8 cellular contexts compared by ENCODE assay signal in genomic region chr16:14974656-14975417, GRCh38. TPM values are rescaled to one million over a fixed set of nuclear protein-coding genes. Genes with fewer than 3 reads are reported as not detected.
A peak's percentile ranks its signal among the peaks of the same experiment; 100 is the strongest.
DNase-seq lines count a peak whose midpoint lies in the region; ATAC-seq, FAIRE-seq and TF ChIP-seq lines count a peak whose summit lies in the region.
"Not testable (repeated sequence)": the region's sequence is repeated elsewhere in the genome, so short reads cannot be mapped to it uniquely, and the experiment has no call there.

Gene PDXDC1, plus strand, starts transcription at chr16:14975026. Its CDS starts 174 bp downstream, at chr16:14975200.

- intact Hi-C loops in cardiac septum (cut with DNase I), result not testable (repeated sequence)

- not testable (repeated sequence) for H2BK12ac ChIP-seq in trophoblast cell (ENCODE audit: low read length)

- not testable (repeated sequence) for H3K36me3 ChIP-seq in adipocyte (ENCODE audit: control insufficient read depth, insufficient read depth, low read length, severe bottlenecking); trophoblast cell (ENCODE audit: control insufficient read depth in 1 of 2, insufficient read depth in 2 of 2, low read length in 2 of 2); tibial nerve

- H3K27me3 ChIP-seq in adipocyte (replicated peaks; ENCODE audit: control insufficient read depth, insufficient read depth, low read length); trophoblast cell (ENCODE audit: insufficient read depth, low read length); tibial nerve: not testable (repeated sequence)

- peak within 1 kb of the TSS; percentile 87 for H3K4me3 ChIP-seq in adipocyte (ENCODE audit: low read length)
- peak within 1 kb of the TSS; percentile 97 for H3K4me3 ChIP-seq in trophoblast cell (ENCODE audit: low read depth, low read length)
- peak within 1 kb of the TSS; percentile 63 to 87 (median 78) for H3K4me3 ChIP-seq in tibial nerve

- peak in 2 of 5 experiments; percentile 9 to 18 for TF ChIP-seq CTCF in tibial nerve (IDR thresholded peaks at IDR 0.05)

- peak within 1 kb of the TSS; percentile 100 for H2AFZ ChIP-seq in trophoblast cell (ENCODE audit: insufficient read depth, low read length, poor library complexity)

- peak within 1 kb of the TSS; percentile 97 for H3K9ac ChIP-seq in adipocyte (ENCODE audit: low read length)
- peak within 1 kb of the TSS; percentile 88 for H3K9ac ChIP-seq in trophoblast cell (ENCODE audit: low read length)

- peak within 1 kb of the TSS; percentile 100 for H3K14ac ChIP-seq in trophoblast cell (ENCODE audit: low read length)

- peak within 1 kb of the TSS; percentile 100 for H3K4ac ChIP-seq in trophoblast cell (ENCODE audit: low read depth, low read length)

- H3K27ac ChIP-seq in trophoblast cell (ENCODE audit: low read depth, low read length), result peak within 1 kb of the TSS; percentile 91
- peak within 1 kb of the TSS; percentile 69 to 94 (median 90) for H3K27ac ChIP-seq in tibial nerve

- not testable (repeated sequence) for H3K23ac ChIP-seq in trophoblast cell (ENCODE audit: low read length)

- peak within 1 kb of the TSS; percentile 90 for H2BK120ac ChIP-seq in trophoblast cell (ENCODE audit: insufficient read depth, low read length, poor library complexity)

- peak; percentile 92 for ATAC-seq in HG02840 (IDR thresholded peaks at IDR 0.05; ENCODE audit: low FRiP score, unreplicated experiment)

- peaks cover 13% of the 10 kb centered on the region for H3K79me1 ChIP-seq in trophoblast cell (ENCODE audit: low read length)

- H2AK5ac ChIP-seq in trophoblast cell (ENCODE audit: low read length), result peak within 1 kb of the TSS; percentile 100

- WGBS in trophoblast cell (ENCODE audit: extremely low coverage, insufficient coverage, insufficient read length), result no CpG with 5 or more reads among the region's 74 CpGs
- WGBS in tibial nerve, 2 donors, result 0 to 2% methylated on average over 51 to 55 of the region's 74 CpGs

- peak within 1 kb of the TSS; percentile 99 for H4K12ac ChIP-seq in trophoblast cell (ENCODE audit: low read depth, low read length)

- peak; percentile 87 for FAIRE-seq in GM12892 (lab: Jason Lieb, UNC)

- H3K9me3 ChIP-seq in adipocyte (ENCODE audit: control insufficient read depth, low read length); trophoblast cell (ENCODE audit: insufficient read depth, low read depth, low read length); tibial nerve: not testable (repeated sequence)

- H4K8ac ChIP-seq in trophoblast cell (ENCODE audit: low read depth, low read length), result peak within 1 kb of the TSS; percentile 100

- peak within 1 kb of the TSS; percentile 97 for H2BK5ac ChIP-seq in trophoblast cell (ENCODE audit: low read depth, low read length, poor library complexity)

- peak; percentile 90 for DNase-seq in GM12892 (ENCODE audit: insufficient read length)
- peak; percentile 89 for DNase-seq in NCI-H1436 treated with DMSO at 0.1 percent for 48 hours (lab: John Stamatoyannopoulos, UW)
- peak; percentile 98 for DNase-seq in T follicular helper cell (ENCODE audit: low read depth)
- DNase-seq in adipocyte (ENCODE audit: low read depth), result peak; percentile 98
- peak; percentile 96 for DNase-seq in cardiac septum (ENCODE audit: low spot score)
- peak; percentile 99 for DNase-seq in trophoblast cell
- peak; percentile 83 for DNase-seq in tibial nerve (ENCODE audit: low spot score in 2 of 2)

- TF ChIP-seq EP300 in tibial nerve (IDR thresholded peaks at IDR 0.05), result peak in 1 of 2 donors; percentile 90

- peaks cover 17% of the 10 kb centered on the region for H3K79me2 ChIP-seq in trophoblast cell (ENCODE audit: control insufficient read depth, insufficient read depth, low read length, poor library complexity)

- peak within 1 kb of the TSS; percentile 76 for H3K4me2 ChIP-seq in trophoblast cell (ENCODE audit: low read length)

- peak within 1 kb of the TSS; percentile 100 for H3K18ac ChIP-seq in trophoblast cell (ENCODE audit: low read length)

- H4K91ac ChIP-seq in trophoblast cell (ENCODE audit: low read depth, low read length), result peak within 1 kb of the TSS; percentile 96

- TF ChIP-seq POLR2A in GM12892 (IDR thresholded peaks at IDR 0.05; ENCODE audit: low read depth, low read length) (peak; percentile 56; the same call in 1 of the 2 replicates), tibial nerve (IDR thresholded peaks at IDR 0.05) (peak in 1 of 2 donors; percentile 41)

- H3K4me1 ChIP-seq in adipocyte (ENCODE audit: control insufficient read depth, insufficient read depth, low read length) (peaks cover 18% of the 10 kb centered on the region), tibial nerve (peaks cover 0 to 29% (median 8%) of the 10 kb centered on the region in 4 donors)
- not testable (repeated sequence) for H3K4me1 ChIP-seq in trophoblast cell (ENCODE audit: control insufficient read depth in 1 of 2, insufficient read depth in 2 of 2, low read length in 2 of 2)

RNA-seq across cellular contexts. Expression of gene PDXDC1, which starts in this region (rescaled TPM):
- 49.0 TPM for polyA plus RNA-seq in GM12892 (2012; ENCODE audit: missing spikeins)
- 72.1 TPM for total RNA-seq in cardiac septum
- 90.1 and 92.1 TPM in 2 replicates for polyA plus RNA-seq in trophoblast cell (2013)
- total RNA-seq in tibial nerve, result 10 to 100 TPM; 40.6 to 55.1 (median 52.6) TPM

Comparison
In these comparisons a context has a peak if more than half of its experiments do, and no peak if none do; other contexts are left out.
1. Peak in every context shown above with its lines: DNase-seq, ATAC-seq, H3K4me3 ChIP-seq and H3K27ac ChIP-seq.